Comparison of ENCODE assay signal across 8 cellular contexts in genomic region chr22:31491218-31491962, GRCh38. TPM values are rescaled to one million over a fixed set of nuclear protein-coding genes. Genes with fewer than 3 reads are reported as not detected.
DNase-seq lines count a peak whose midpoint lies in the region; ATAC-seq and TF ChIP-seq lines count a peak whose summit lies in the region.

No MANE protein-coding gene starts in this region.

- H3K27me3 Mint-ChIP-seq in effector memory CD8-positive, alpha-beta T cell, result no peaks in the 10 kb centered on the region

- peaks cover 32% of the 10 kb centered on the region for H3F3A ChIP-seq in DOHH2 (ENCODE audit: control insufficient read depth, insufficient read depth)

- H3K9me2 ChIP-seq in DOHH2 (replicated peaks; ENCODE audit: control insufficient read depth, low read length), result no peaks in the 10 kb centered on the region

- TF ChIP-seq CTCF in DOHH2 (IDR thresholded peaks at IDR 0.05; ENCODE audit: low read depth, low read length, poor library complexity, severe bottlenecking) (no peak), osteoblast (IDR thresholded peaks at IDR 0.05; ENCODE audit: extremely low read depth, low read depth, low read length) (no peak)

- peak overlapping the region; percentile 19 to 88 for H3K4me3 Mint-ChIP-seq in effector memory CD8-positive, alpha-beta T cell

- H3K36me3 Mint-ChIP-seq in effector memory CD8-positive, alpha-beta T cell (ENCODE audit: insufficient read depth), result peaks cover 29% of the 10 kb centered on the region

- no peak overlapping the region for H2AFZ ChIP-seq in osteoblast (ENCODE audit: low read length)

- H3K4me1 ChIP-seq in DOHH2 (ENCODE audit: control insufficient read depth, low read length) (peaks cover 49% of the 10 kb centered on the region), osteoblast (ENCODE audit: insufficient read depth, low read length) (peaks cover 16% of the 10 kb centered on the region)

- H3K79me2 ChIP-seq in DOHH2 (ENCODE audit: control insufficient read depth, low read length) (peaks cover 45% of the 10 kb centered on the region), osteoblast (ENCODE audit: insufficient read depth, low read length) (peaks cover 35% of the 10 kb centered on the region)

- no peaks in the 10 kb centered on the region for H3K9me3 Mint-ChIP-seq in effector memory CD8-positive, alpha-beta T cell

- H3K36me3 ChIP-seq in DOHH2 (ENCODE audit: control insufficient read depth, low read length) (peaks cover 47% of the 10 kb centered on the region), osteoblast (ENCODE audit: insufficient read depth, low read length) (peaks cover 11% of the 10 kb centered on the region)

- no peak for ATAC-seq in effector memory CD8-positive, alpha-beta T cell (replicated peaks)
- no peak for ATAC-seq in HG03460 (IDR thresholded peaks at IDR 0.05; ENCODE audit: unreplicated experiment)
- ATAC-seq in GM21529 (IDR thresholded peaks at IDR 0.05; ENCODE audit: unreplicated experiment), result no peak
- no peak for ATAC-seq in GM21528 (IDR thresholded peaks at IDR 0.05; ENCODE audit: low FRiP score, unreplicated experiment)
- no peak for ATAC-seq in HG02938 (IDR thresholded peaks at IDR 0.05; ENCODE audit: unreplicated experiment)

- peak overlapping the region; percentile 99 for H3K4me2 ChIP-seq in DOHH2 (ENCODE audit: low read length)
- H3K4me2 ChIP-seq in osteoblast (ENCODE audit: insufficient read depth, low read length), result peak overlapping the region; percentile 95

- H4K20me1 ChIP-seq in DOHH2 (ENCODE audit: control insufficient read depth, insufficient read depth, low read depth, low read length) (no peaks in the 10 kb centered on the region), osteoblast (ENCODE audit: insufficient read depth, low read length) (no peaks in the 10 kb centered on the region)

- no peaks in the 10 kb centered on the region for H3K27me3 ChIP-seq in DOHH2 (ENCODE audit: control insufficient read depth, low read length)
- no peaks in the 10 kb centered on the region for H3K27me3 ChIP-seq in osteoblast (ENCODE audit: insufficient read depth, low read length)

- peak overlapping the region; percentile 91 to 98 for H3K27ac Mint-ChIP-seq in effector memory CD8-positive, alpha-beta T cell

- H3K27ac ChIP-seq in DOHH2 (ENCODE audit: low read depth, low read length) (peak overlapping the region; percentile 95), osteoblast (ENCODE audit: low read depth, low read length) (peak overlapping the region; percentile 89)

- peak; percentile 62 to 85 for DNase-seq in NCI-H524 (lab: John Stamatoyannopoulos, UW)
- no peak for DNase-seq in effector memory CD8-positive, alpha-beta T cell
- DNase-seq in osteoblast (ENCODE audit: insufficient read length, low spot score, missing footprints), result no peak

- H3K9me3 ChIP-seq in DOHH2 (ENCODE audit: control insufficient read depth, insufficient read depth, low read length), result no peaks in the 10 kb centered on the region
- H3K9me3 ChIP-seq in osteoblast (ENCODE audit: low read depth, low read length), result no peaks in the 10 kb centered on the region

- H3K4me1 Mint-ChIP-seq in effector memory CD8-positive, alpha-beta T cell (ENCODE audit: low read depth in 2 of 2), result peaks cover 15 to 29% of the 10 kb centered on the region in 2 donors

- H3K4me3 ChIP-seq in DOHH2 (ENCODE audit: low read length) (peak overlapping the region; percentile 95), osteoblast (ENCODE audit: insufficient read depth, low read length) (peak overlapping the region; percentile 92)

RNA-seq across cellular contexts. Expression of gene EIF4ENIF1, which starts 1.7 kb away (rescaled TPM):
- 13.4 and 15.6 TPM in 2 replicates for total RNA-seq in osteoblast

RNA-seq across cellular contexts. Expression of gene SFI1, which starts 4.9 kb away (rescaled TPM):
- 16.6 and 18.3 TPM in 2 replicates for total RNA-seq in osteoblast

Comparison
In these comparisons a context has a peak if more than half of its experiments do, and no peak if none do; other contexts are left out.
1. DNase-seq: peak in NCI-H524 (2 of 2); none in effector memory CD8-positive, alpha-beta T cell (0 of 3) and osteoblast (single experiment).